In the genomic region with DNA sequence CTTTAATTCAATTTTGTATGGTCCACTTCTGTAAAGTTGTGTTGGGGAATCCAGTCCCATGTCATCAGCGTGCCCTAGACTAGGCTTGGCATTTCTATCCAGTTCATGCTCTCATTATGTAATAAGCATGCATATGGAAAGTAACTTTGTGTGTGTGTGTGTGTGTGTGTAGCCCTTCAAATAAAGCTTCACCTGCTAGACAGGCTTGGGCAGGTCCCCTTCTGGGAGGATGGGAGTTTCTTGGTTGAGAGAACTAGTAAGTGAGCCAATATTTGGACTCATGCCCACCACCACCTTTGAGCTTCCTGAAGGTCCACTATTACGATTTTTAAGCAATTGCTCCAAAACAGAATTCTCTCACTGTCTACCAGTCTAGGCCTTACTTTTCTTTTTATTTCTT, we compare ENCODE assay signal across 10 cellular contexts. TPM values are rescaled to one million over a fixed set of nuclear protein-coding genes. Genes with fewer than 3 reads are reported as not detected.
DNase-seq lines count a peak whose midpoint lies in the region; ATAC-seq and TF ChIP-seq lines count a peak whose summit lies in the region.
"Had no signal": no experiment of that assay in that cellular context is flagged by ENCODE, and none has a peak within 500 bp of the region (broad histone marks: within the 10 kb centered on the region; RNA-seq: fewer than 3 reads in every experiment).

No MANE protein-coding gene starts in this region.

- H3K27me3 Mint-ChIP-seq in CD8-positive, alpha-beta T cell (ENCODE audit: low read depth) = no peaks in the 10 kb centered on the region
- H3K27me3 Mint-ChIP-seq: B cell had no signal

- H3F3A ChIP-seq in PC-3 (ENCODE audit: low read length, unreplicated experiment) = peaks cover 4% of the 10 kb centered on the region

- H3K27ac ChIP-seq in PC-3 (ENCODE audit: low read length) = no peak overlapping the region
- H3K27ac ChIP-seq in CD8-positive, alpha-beta T cell (ENCODE audit: low read depth, low read length) = no peak overlapping the region

- POLR2A ChIA-PET in PC-3 (lab: Charles Lee; ENCODE audit: unreplicated experiment) = no interaction called here
- POLR2A ChIA-PET in CD8-positive, alpha-beta T cell (lab: Charles Lee) = no interaction called here

- H3K4me2 ChIP-seq in PC-3 (ENCODE audit: low read length) = no peak overlapping the region

- ATAC-seq in PC-3 = no peak
- peak; percentile 60 for ATAC-seq in left colon
- ATAC-seq in GM19397 (IDR thresholded peaks at IDR 0.05; ENCODE audit: unreplicated experiment) = no peak
- ATAC-seq in CD8-positive, alpha-beta T cell = no peak
- no peak for ATAC-seq in HG02884 (IDR thresholded peaks at IDR 0.05; ENCODE audit: unreplicated experiment)

- no peak overlapping the region for H3K27ac Mint-ChIP-seq in CD8-positive, alpha-beta T cell
- H3K27ac Mint-ChIP-seq: B cell had no signal

- no peak overlapping the region for H3K9ac ChIP-seq in PC-3 (ENCODE audit: low read length)

- H3K79me2 ChIP-seq in PC-3 (ENCODE audit: low read length) = peaks cover 100% of the 10 kb centered on the region

- H3K9me3 Mint-ChIP-seq in CD8-positive, alpha-beta T cell = no peaks in the 10 kb centered on the region

- intact Hi-C loops in PC-3 (cut with micrococcal nuclease) = no loop called here
- intact Hi-C loops in left colon (cut with DNase I, micrococcal nuclease) = no loop called here
- intact Hi-C loops in CD8-positive, alpha-beta T cell (cut with DNase I, micrococcal nuclease) = no loop called here

- CTCF ChIA-PET in PC-3 (lab: Charles Lee) = no interaction called here
- CTCF ChIA-PET in CD8-positive, alpha-beta T cell (lab: Charles Lee) = interaction anchor here (1.0 kb wide), 1 partner anchor 88 kb away, joined by 4 read pairs; no protein-coding TSS in a partner anchor

- DNase-seq in COR-L47 (lab: John Stamatoyannopoulos, UW) (peak; percentile 70), LoVo (ENCODE audit: low spot score) (peak; percentile 19), PC-3 (peak; percentile 71), left colon (no peak)
- no peak for DNase-seq in activated effector memory CD4-positive, alpha-beta T cell treated with Interleukin-2 at 50 U/mL for 16 hours
- DNase-seq in CD8-positive, alpha-beta T cell = no peak
- DNase-seq: GF-D8 had no signal

- peaks cover 8% of the 10 kb centered on the region for H3K36me3 ChIP-seq in PC-3 (ENCODE audit: low read depth, low read length)
- H3K36me3 ChIP-seq in CD8-positive, alpha-beta T cell (ENCODE audit: insufficient read depth, low read length) = no peaks in the 10 kb centered on the region

- H2AFZ ChIP-seq in PC-3 (ENCODE audit: low read length) = no peak overlapping the region

- peaks cover 43% of the 10 kb centered on the region for H3K4me1 ChIP-seq in PC-3 (ENCODE audit: insufficient read depth, low read length)
- peaks cover 31% of the 10 kb centered on the region for H3K4me1 ChIP-seq in CD8-positive, alpha-beta T cell (ENCODE audit: insufficient read depth, low read length)

- BruUV-seq in PC-3 (replicated peaks; lab: Mats Ljungman, UMichigan) = no TSS peak

- no peaks in the 10 kb centered on the region for H3K9me2 ChIP-seq in PC-3 (replicated peaks; ENCODE audit: low read length)

- H3K4me3 Mint-ChIP-seq in CD8-positive, alpha-beta T cell = no peak overlapping the region
- H3K4me3 Mint-ChIP-seq: B cell had no signal

- no peak overlapping the region for H3K4me3 ChIP-seq in PC-3 (ENCODE audit: low read length)
- no peak overlapping the region for H3K4me3 ChIP-seq in CD8-positive, alpha-beta T cell (ENCODE audit: low read depth, low read length)

- peaks cover 73% of the 10 kb centered on the region for H3K4me1 Mint-ChIP-seq in CD8-positive, alpha-beta T cell (ENCODE audit: low read depth)

- no peaks in the 10 kb centered on the region for H3K27me3 ChIP-seq in PC-3 (ENCODE audit: low read length)
- no peaks in the 10 kb centered on the region for H3K27me3 ChIP-seq in CD8-positive, alpha-beta T cell (ENCODE audit: insufficient read depth, low read length)

- peaks cover 86% of the 10 kb centered on the region for H4K20me1 ChIP-seq in PC-3 (ENCODE audit: low read length)

- no peaks in the 10 kb centered on the region for H3K9me3 ChIP-seq in PC-3 (ENCODE audit: low read length)
- no peaks in the 10 kb centered on the region for H3K9me3 ChIP-seq in CD8-positive, alpha-beta T cell (ENCODE audit: low read length)

- peaks cover 10% of the 10 kb centered on the region for H3K36me3 Mint-ChIP-seq in CD8-positive, alpha-beta T cell

- no peak for TF ChIP-seq CTCF in PC-3 (conservative IDR thresholded peaks at IDR 0.05; ENCODE audit: low read depth, low read length)
- TF ChIP-seq CTCF in CD8-positive, alpha-beta T cell (IDR thresholded peaks at IDR 0.05) = no peak

RNA-seq across cellular contexts. Expression of gene BZW2, which starts 6.9 kb away (rescaled TPM):
- total RNA-seq in PC-3 (2014; rRNA removed) (86.1 and 94.1 TPM in 2 replicates), left colon (10 to 100 TPM; 52.9 to 62.3 TPM)
- 10 to 100 TPM; 23.2 to 23.8 TPM for total RNA-seq in CD8-positive, alpha-beta T cell

RNA-seq across cellular contexts. Expression of gene ANKMY2, which starts 7.3 kb away (rescaled TPM):
- total RNA-seq in PC-3 (2014; rRNA removed) (7.7 and 8.5 TPM in 2 replicates), left colon (10 to 100 TPM; 22.8 to 27.5 TPM)
- 1 to 10 TPM; 3.9 TPM for total RNA-seq in CD8-positive, alpha-beta T cell

Comparison
In these comparisons a context has a peak if more than half of its experiments do, and no peak if none do; other contexts are left out.
1. DNase-seq: peak in COR-L47 (single experiment), LoVo (single experiment) and PC-3 (single experiment); none in left colon (0 of 2), activated effector memory CD4-positive, alpha-beta T cell treated with Interleukin-2 at 50 U/mL for 16 hours (single experiment) and CD8-positive, alpha-beta T cell (0 of 7).